Comparison of ENCODE assay signal across 8 cellular contexts in genomic region chr19:3142292-3142670, GRCh38. TPM values are rescaled to one million over a fixed set of nuclear protein-coding genes. Genes with fewer than 3 reads are reported as not detected.
DNase-seq lines count a peak whose midpoint lies in the region; ATAC-seq lines count a peak whose summit lies in the region.

No MANE protein-coding gene starts in this region.

- H3K27ac ChIP-seq in ACC112 (ENCODE audit: low read depth, low read length), result peak overlapping the region; percentile 99

- H3K27me3 ChIP-seq in ACC112 (ENCODE audit: insufficient read depth, low read length) (no peaks in the 10 kb centered on the region), MG63 (no peaks in the 10 kb centered on the region), adipocyte (replicated peaks; ENCODE audit: control insufficient read depth, insufficient read depth, low read length) (no peaks in the 10 kb centered on the region)

- H3K36me3 ChIP-seq in ACC112 (ENCODE audit: insufficient read depth, low read length) (no peaks in the 10 kb centered on the region), MG63 (no peaks in the 10 kb centered on the region), adipocyte (ENCODE audit: control insufficient read depth, insufficient read depth, low read length, severe bottlenecking) (no peaks in the 10 kb centered on the region)

- peak overlapping the region; percentile 30 for H2AFZ ChIP-seq in ACC112 (ENCODE audit: low read length, unreplicated experiment)

- H3K79me2 ChIP-seq in ACC112 (ENCODE audit: control insufficient read depth, insufficient read depth, low read length, unreplicated experiment), result no peaks in the 10 kb centered on the region

- H3K4me1 ChIP-seq in ACC112 (ENCODE audit: control insufficient read depth, insufficient read depth, low read length, unreplicated experiment) (peaks cover 13% of the 10 kb centered on the region), adipocyte (ENCODE audit: control insufficient read depth, insufficient read depth, low read length) (peaks cover 17% of the 10 kb centered on the region)

- no peaks in the 10 kb centered on the region for H3K9me3 ChIP-seq in MG63
- H3K9me3 ChIP-seq in adipocyte (ENCODE audit: control insufficient read depth, low read length), result no peaks in the 10 kb centered on the region

- H3K4me3 ChIP-seq in ACC112 (ENCODE audit: low read depth, low read length) (peak overlapping the region; percentile 47), MG63 (no peak overlapping the region), adipocyte (ENCODE audit: low read length) (peak overlapping the region; percentile 20)

- ATAC-seq in HG03342 (IDR thresholded peaks at IDR 0.05; ENCODE audit: unreplicated experiment), result no peak
- no peak for ATAC-seq in GM21619 (IDR thresholded peaks at IDR 0.05; ENCODE audit: unreplicated experiment)
- no peak for ATAC-seq in GM21423 (IDR thresholded peaks at IDR 0.05; ENCODE audit: unreplicated experiment)

- DNase-seq in MG63 (peak; percentile 87), adipocyte (ENCODE audit: low read depth) (peak; percentile 51), lung microvascular endothelial cell (ENCODE audit: low read depth in 2 of 2) (peak; percentile 90 to 94), medulla oblongata (ENCODE audit: extremely low spot score) (no peak)

- H3K9ac ChIP-seq in adipocyte (ENCODE audit: low read length), result peak overlapping the region; percentile 81

RNA-seq across cellular contexts. Expression of gene GNA15, which starts 6.4 kb away (rescaled TPM):
- total RNA-seq in MG63 (2014; rRNA removed; shearing (Covaris generic); ENCODE audit: low replicate concordance), result not detected in 2 replicates
- under 0.01 TPM in 1 of 2 replicates, not detected in the other for total RNA-seq in lung microvascular endothelial cell

RNA-seq across cellular contexts. Expression of gene S1PR4, which starts 36.3 kb away (rescaled TPM):
- not detected in 2 replicates for total RNA-seq in MG63 (2014; rRNA removed; shearing (Covaris generic); ENCODE audit: low replicate concordance)
- total RNA-seq in lung microvascular endothelial cell, result under 0.01 and 0.44 TPM in 2 replicates

RNA-seq across cellular contexts. Expression of gene NCLN, which starts 43.4 kb away (rescaled TPM):
- total RNA-seq in MG63 (2014; rRNA removed; shearing (Covaris generic); ENCODE audit: low replicate concordance), result 55.6 and 68.5 TPM in 2 replicates
- 26.2 and 31.2 TPM in 2 replicates for total RNA-seq in lung microvascular endothelial cell

RNA-seq across cellular contexts. Expression of gene GNA11, which starts 48.1 kb away (rescaled TPM):
- total RNA-seq in MG63 (2014; rRNA removed; shearing (Covaris generic); ENCODE audit: low replicate concordance), result 29.7 and 46.0 TPM in 2 replicates
- 41.4 and 58.7 TPM in 2 replicates for total RNA-seq in lung microvascular endothelial cell
